Comparison of ENCODE assay signal across 9 cellular contexts in the genomic region with DNA sequence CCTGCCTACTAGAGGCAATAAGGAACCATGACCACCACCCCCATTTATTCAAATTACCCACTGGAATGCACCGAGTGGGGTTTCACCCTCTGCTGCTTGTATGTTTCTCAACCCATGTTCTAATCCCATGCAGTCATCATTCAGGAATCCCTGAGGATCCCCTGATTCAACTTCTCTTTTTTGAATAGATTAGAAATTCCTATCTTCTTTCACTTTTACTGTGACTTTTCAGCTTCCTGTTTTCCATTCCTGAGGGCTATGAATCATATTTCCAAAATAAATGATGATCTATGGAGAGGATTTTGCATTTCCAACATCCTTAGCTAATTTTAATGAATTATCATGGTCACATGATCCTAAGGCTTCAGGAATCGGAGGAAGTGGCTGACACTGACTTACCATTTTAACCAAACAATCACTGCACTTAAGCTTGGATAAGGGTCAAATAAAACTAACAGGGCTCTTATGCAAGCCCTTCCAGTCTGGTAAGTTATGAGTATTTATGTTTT. TPM values are rescaled to one million over a fixed set of nuclear protein-coding genes. Genes with fewer than 3 reads are reported as not detected.
DNase-seq lines count a peak whose midpoint lies in the region; FAIRE-seq and TF ChIP-seq lines count a peak whose summit lies in the region.
"Had no signal": no experiment of that assay in that cellular context is flagged by ENCODE, and none has a peak within 500 bp of the region (broad histone marks: within the 10 kb centered on the region; RNA-seq: fewer than 3 reads in every experiment).

No MANE protein-coding gene starts in this region.

- H3K27ac ChIP-seq in A673 (ENCODE audit: low read depth, low read length, poor library complexity, severe bottlenecking) (no peak overlapping the region), astrocyte (ENCODE audit: low read depth, low read length) (peak overlapping the region; percentile 86)

- POLR2A ChIA-PET in A673 (lab: Charles Lee; ENCODE audit: low non-redundant PET): no interaction called here

- H3K27ac Mint-ChIP-seq in astrocyte (ENCODE audit: unreplicated experiment) (peak overlapping the region; percentile 69), progenitor cell of endocrine pancreas (no peak overlapping the region)

- H2AFZ ChIP-seq in astrocyte (ENCODE audit: low read depth, low read length): no peak overlapping the region

- peak overlapping the region; percentile 56 for H3K9ac ChIP-seq in astrocyte (ENCODE audit: low read length)

- peak overlapping the region; percentile 67 for H3K4me2 ChIP-seq in astrocyte (ENCODE audit: low read length)

- H3K27me3 ChIP-seq in A673 (replicated peaks; ENCODE audit: insufficient read depth, low read depth, low read length, poor library complexity) (no peaks in the 10 kb centered on the region), astrocyte (ENCODE audit: insufficient read depth, low read length) (no peaks in the 10 kb centered on the region), kidney epithelial cell (ENCODE audit: control insufficient read depth, insufficient read depth, low read length) (no peaks in the 10 kb centered on the region)

- no peaks in the 10 kb centered on the region for H4K20me1 ChIP-seq in astrocyte (ENCODE audit: insufficient read depth, low read length)

- H3K4me3 Mint-ChIP-seq in astrocyte (ENCODE audit: unreplicated experiment): no peak overlapping the region
- no peak overlapping the region for H3K4me3 Mint-ChIP-seq in progenitor cell of endocrine pancreas (ENCODE audit: low read depth)

- H3K9me3 ChIP-seq in A673 (ENCODE audit: low read depth, low read length, poor library complexity, severe bottlenecking) (no peaks in the 10 kb centered on the region), astrocyte (ENCODE audit: insufficient read depth, low read depth, low read length) (no peaks in the 10 kb centered on the region)

- CTCF ChIA-PET in A673 (lab: Charles Lee): no interaction called here

- peak; percentile 71 for DNase-seq in A673 (ENCODE audit: low spot score)
- DNase-seq in HT1080 (ENCODE audit: low read depth): peak; percentile 90
- peak; percentile 95 for DNase-seq in astrocyte (ENCODE audit: low read depth)
- DNase-seq in kidney epithelial cell (ENCODE audit: low read depth): peak; percentile 88
- no peak for DNase-seq in progenitor cell of endocrine pancreas (ENCODE audit: low spot score, unreplicated experiment)
- DNase-seq in GM20000 (ENCODE audit: low spot score): no peak
- no peak for DNase-seq in NCI-H510A treated with DMSO at 0.1 percent for 48 hours (lab: John Stamatoyannopoulos, UW)
- DNase-seq in effector CD8-positive, alpha-beta T cell (lab: John Stamatoyannopoulos, UW): no peak
- DNase-seq: COR-L47 had no signal

- H3K27me3 Mint-ChIP-seq in astrocyte (ENCODE audit: low read depth, unreplicated experiment) (no peaks in the 10 kb centered on the region), progenitor cell of endocrine pancreas (peaks cover 13% of the 10 kb centered on the region)

- no peak for TF ChIP-seq CTCF in A673 (conservative IDR thresholded peaks at IDR 0.05; ENCODE audit: low read depth, low read length)
- TF ChIP-seq CTCF in astrocyte (IDR thresholded peaks at IDR 0.05; ENCODE audit: insufficient read depth, low read depth, low read length): no peak
- no peak for TF ChIP-seq CTCF in kidney epithelial cell (IDR thresholded peaks at IDR 0.05; ENCODE audit: insufficient read depth, low read length, poor library complexity, severe bottlenecking)
- no peak for TF ChIP-seq CTCF in progenitor cell of endocrine pancreas (IDR thresholded peaks at IDR 0.05; ENCODE audit: unreplicated experiment)
- no peak for TF ChIP-seq CTCF in GM20000 (IDR thresholded peaks at IDR 0.05; ENCODE audit: extremely low read depth, missing control alignments)

- H3K4me1 ChIP-seq in A673 (ENCODE audit: insufficient read depth, low read length, poor library complexity, severe bottlenecking) (no peaks in the 10 kb centered on the region), astrocyte (ENCODE audit: insufficient read depth, low read length) (peaks cover 16% of the 10 kb centered on the region)

- peak; percentile 87 for FAIRE-seq in astrocyte (lab: Jason Lieb, UNC)

- peaks cover 2% of the 10 kb centered on the region for H3K9me3 Mint-ChIP-seq in astrocyte (ENCODE audit: unreplicated experiment)
- H3K9me3 Mint-ChIP-seq in progenitor cell of endocrine pancreas (ENCODE audit: low read depth): no peaks in the 10 kb centered on the region

- intact Hi-C loops in A673 (cut with micrococcal nuclease; ENCODE audit: unreplicated experiment): no loop called here

- BruUV-seq in A673 (replicated peaks; lab: Mats Ljungman, UMichigan): no TSS peak

- no peaks in the 10 kb centered on the region for H3K79me2 ChIP-seq in astrocyte (ENCODE audit: insufficient read depth, low read length)

- no peaks in the 10 kb centered on the region for H3K36me3 ChIP-seq in A673 (ENCODE audit: insufficient read depth, low read length, poor library complexity, severe bottlenecking)
- no peaks in the 10 kb centered on the region for H3K36me3 ChIP-seq in astrocyte (ENCODE audit: insufficient read depth, low read length)
- no peaks in the 10 kb centered on the region for H3K36me3 ChIP-seq in kidney epithelial cell (ENCODE audit: control insufficient read depth, insufficient read depth, low read length)

- H3K4me1 Mint-ChIP-seq in astrocyte (ENCODE audit: low read depth, unreplicated experiment): peaks cover 29% of the 10 kb centered on the region
- H3K4me1 Mint-ChIP-seq in progenitor cell of endocrine pancreas (ENCODE audit: low read depth): no peaks in the 10 kb centered on the region

- H3K36me3 Mint-ChIP-seq in astrocyte (ENCODE audit: low read depth, unreplicated experiment): no peaks in the 10 kb centered on the region
- no peaks in the 10 kb centered on the region for H3K36me3 Mint-ChIP-seq in progenitor cell of endocrine pancreas (ENCODE audit: insufficient read depth)

- H3K4me3 ChIP-seq in A673 (ENCODE audit: low read depth, low read length, poor library complexity, severe bottlenecking) (no peak overlapping the region), astrocyte (ENCODE audit: insufficient read depth, low read depth, low read length) (no peak overlapping the region), kidney epithelial cell (ENCODE audit: low read depth, low read length) (no peak overlapping the region)

RNA-seq across cellular contexts. Expression of a gene that starts 19.4 kb away (rescaled TPM):
- total RNA-seq in A673 (2021) (7.6 and 9.9 TPM in 2 replicates), astrocyte (13.9 and 14.3 TPM in 2 replicates), kidney epithelial cell (105 and 119 TPM in 2 replicates), progenitor cell of endocrine pancreas (23.9 and 28.3 TPM in 2 replicates)
- 3.5 and 6.0 TPM in 2 replicates for total RNA-seq in HT1080 (2014; rRNA removed; shearing (Covaris generic))
- 6.7 and 11.2 TPM in 2 replicates for polyA plus RNA-seq in HT1080 (2015; cell fraction: cytosol; rRNA removed)
- 2.9 and 7.0 TPM in 2 replicates for polyA plus RNA-seq in HT1080 (2015; cell fraction: nucleus; rRNA removed)

RNA-seq across cellular contexts. Expression of a gene that starts 57.9 kb away (rescaled TPM):
- 0.17 and 0.42 TPM in 2 replicates for total RNA-seq in A673 (2021)
- total RNA-seq in HT1080 (2014; rRNA removed; shearing (Covaris generic)): not detected in 2 replicates
- polyA plus RNA-seq in HT1080 (2015; cell fraction: cytosol; rRNA removed): 0.02 TPM in 1 of 2 replicates, not detected in the other
- 0.02 TPM in 1 of 2 replicates, not detected in the other for polyA plus RNA-seq in HT1080 (2015; cell fraction: nucleus; rRNA removed)
- total RNA-seq in astrocyte: 0.07 TPM in 1 of 2 replicates, not detected in the other
- 0.29 and 0.96 TPM in 2 replicates for total RNA-seq in kidney epithelial cell
- total RNA-seq in progenitor cell of endocrine pancreas: not detected in 2 replicates

Comparison
In these comparisons a context has a peak if more than half of its experiments do, and no peak if none do; other contexts are left out.
1. DNase-seq: peak in A673 (single experiment), HT1080 (single experiment), astrocyte (single experiment) and kidney epithelial cell (single experiment); none in progenitor cell of endocrine pancreas (single experiment), GM20000 (single experiment), NCI-H510A treated with DMSO at 0.1 percent for 48 hours (single experiment) and effector CD8-positive, alpha-beta T cell (single experiment).